Comparison of ENCODE assay signal across 9 cellular contexts in the genomic region with DNA sequence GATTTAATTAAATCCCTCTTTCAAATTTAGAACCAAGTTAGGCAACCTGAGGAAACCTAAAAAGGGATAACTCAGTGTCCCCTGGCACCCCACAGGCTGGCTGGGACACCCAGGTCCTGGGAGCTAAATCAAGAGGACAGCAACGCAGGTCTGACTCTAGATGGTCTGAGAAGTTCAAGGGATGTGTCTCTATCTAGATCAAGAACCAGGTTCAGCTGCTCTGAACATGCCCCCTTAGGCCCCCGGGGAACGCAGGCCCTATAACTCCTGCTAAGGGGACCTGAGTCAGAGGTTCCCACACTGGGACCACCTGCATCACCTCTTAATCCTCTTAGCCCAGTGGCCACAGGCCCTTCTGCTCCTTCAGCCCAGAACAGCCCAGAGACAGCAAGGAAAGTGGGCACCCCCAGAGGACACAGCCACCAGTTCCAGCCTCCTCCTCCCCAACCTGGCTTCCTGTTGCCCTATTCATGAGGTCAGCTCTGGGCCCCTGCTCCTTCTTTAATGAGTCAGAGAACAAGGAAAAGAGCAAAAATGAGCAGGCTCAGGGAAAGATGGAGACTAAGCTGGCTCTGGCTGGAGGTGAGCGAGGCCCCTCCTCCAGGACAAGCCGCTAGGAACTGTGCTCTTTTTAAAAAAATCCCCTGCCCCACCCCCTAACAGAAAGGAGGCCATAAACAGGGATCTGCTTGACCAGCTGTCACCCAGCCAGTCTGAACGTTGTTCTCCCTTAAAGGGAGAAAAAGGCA. TPM values are rescaled to one million over a fixed set of nuclear protein-coding genes. Genes with fewer than 3 reads are reported as not detected.
DNase-seq lines count a peak whose midpoint lies in the region; ATAC-seq, FAIRE-seq and TF ChIP-seq lines count a peak whose summit lies in the region.
"Had no signal": no experiment of that assay in that cellular context is flagged by ENCODE, and none has a peak within 500 bp of the region (broad histone marks: within the 10 kb centered on the region; RNA-seq: fewer than 3 reads in every experiment).

No MANE protein-coding gene starts in this region.

- peak; percentile 49 for ATAC-seq in activated CD8-positive, alpha-beta T cell treated with anti-CD3 and anti-CD28 coated beads for 36 hours
- no peak for ATAC-seq in HG03280 (IDR thresholded peaks at IDR 0.05; ENCODE audit: unreplicated experiment)
- no peak for ATAC-seq in GM18868 (IDR thresholded peaks at IDR 0.05; ENCODE audit: unreplicated experiment)

- no peaks in the 10 kb centered on the region for H3K27me3 Mint-ChIP-seq in activated CD8-positive, alpha-beta T cell treated with anti-CD3 and anti-CD28 coated beads for 36 hours

- no peak for TF ChIP-seq CTCF in activated CD8-positive, alpha-beta T cell treated with anti-CD3 and anti-CD28 coated beads for 36 hours (IDR thresholded peaks at IDR 0.05)
- TF ChIP-seq CTCF in kidney (IDR thresholded peaks at IDR 0.05; ENCODE audit: borderline replicate concordance, extremely low read depth, insufficient read depth) = no peak

- no peak overlapping the region for H3K4me3 Mint-ChIP-seq in activated CD8-positive, alpha-beta T cell treated with anti-CD3 and anti-CD28 coated beads for 36 hours

- peaks cover 32 to 45% of the 10 kb centered on the region in 2 donors for H3K4me1 ChIP-seq in kidney (ENCODE audit: control insufficient read depth in 1 of 2, insufficient read depth in 1 of 2, low read depth in 1 of 2, low read length in 2 of 2)

- peak overlapping the region; percentile 40 for H3K27ac Mint-ChIP-seq in activated CD8-positive, alpha-beta T cell treated with anti-CD3 and anti-CD28 coated beads for 36 hours

- CTCF ChIA-PET in activated CD8-positive, alpha-beta T cell treated with anti-CD3 and anti-CD28 coated beads for 36 hours (lab: Charles Lee) = interaction anchor here (0.7 kb wide), 1 partner anchor 71 kb away, joined by 3 read pairs; no protein-coding TSS in a partner anchor

- H3K4me1 Mint-ChIP-seq in activated CD8-positive, alpha-beta T cell treated with anti-CD3 and anti-CD28 coated beads for 36 hours (ENCODE audit: low read depth) = peaks cover 35% of the 10 kb centered on the region

- no peaks in the 10 kb centered on the region for H3K9me3 ChIP-seq in kidney (ENCODE audit: control insufficient read depth in 1 of 2, low read length in 2 of 2)

- peaks cover 5% of the 10 kb centered on the region for H3K36me3 Mint-ChIP-seq in activated CD8-positive, alpha-beta T cell treated with anti-CD3 and anti-CD28 coated beads for 36 hours (ENCODE audit: low read depth)

- H3K4me3 ChIP-seq in kidney (ENCODE audit: low read length in 2 of 2) = no peak overlapping the region

- intact Hi-C loops in activated CD8-positive, alpha-beta T cell treated with anti-CD3 and anti-CD28 coated beads for 36 hours (cut with micrococcal nuclease) = no loop called here
- intact Hi-C loops in kidney (cut with DNase I) = no loop called here

- no peaks in the 10 kb centered on the region for H3K9me3 Mint-ChIP-seq in activated CD8-positive, alpha-beta T cell treated with anti-CD3 and anti-CD28 coated beads for 36 hours

- H3K36me3 ChIP-seq in kidney (ENCODE audit: control insufficient read depth in 1 of 2, insufficient read depth in 2 of 2, low read length in 2 of 2) = no peaks in the 10 kb centered on the region

- FAIRE-seq in kidney (lab: Jason Lieb, UNC) = no peak

- peak overlapping the region; percentile 1 to 43 for H3K9ac ChIP-seq in kidney (ENCODE audit: low read length in 2 of 2)

- POLR2A ChIA-PET in activated CD8-positive, alpha-beta T cell treated with anti-CD3 and anti-CD28 coated beads for 36 hours (lab: Charles Lee) = no interaction called here

- H3K27ac ChIP-seq in kidney (ENCODE audit: low read depth in 2 of 2, low read length in 2 of 2) = peak overlapping the region; percentile 80 to 88
- H3K27ac ChIP-seq: 22Rv1 had no signal

- DNase-seq in DMS153 (lab: John Stamatoyannopoulos, UW) = peak; percentile 22
- no peak for DNase-seq in DMS153 treated with DMSO at 0.1 percent for 48 hours (lab: John Stamatoyannopoulos, UW; ENCODE audit: unreplicated experiment)
- no peak for DNase-seq in activated CD8-positive, alpha-beta T cell treated with anti-CD3 and anti-CD28 coated beads for 36 hours
- DNase-seq in kidney = peak; percentile 78
- DNase-seq in stromal cell of bone marrow (ENCODE audit: low read depth) = peak; percentile 28
- DNase-seq in activated T-cell treated with anti-CD3 and anti-CD28 coated beads, Interleukin-2, amount 50 U/mL, for 48 hours = no peak

RNA-seq across cellular contexts. Expression of a gene that starts 10.8 kb away (rescaled TPM):
- total RNA-seq in activated CD8-positive, alpha-beta T cell treated with anti-CD3 and anti-CD28 coated beads for 36 hours = 10 to 100 TPM; 15.3 to 17.9 TPM
- total RNA-seq in kidney = 41.7 TPM
- polyA plus RNA-seq in kidney (ENCODE audit: insufficient read depth, low read depth, low replicate concordance) = 5.7 TPM

Comparison
In these comparisons a context has a peak if more than half of its experiments do, and no peak if none do; other contexts are left out.
1. DNase-seq: peak in DMS153 (single experiment), kidney (single experiment) and stromal cell of bone marrow (single experiment); none in DMS153 treated with DMSO at 0.1 percent for 48 hours (single experiment), activated CD8-positive, alpha-beta T cell treated with anti-CD3 and anti-CD28 coated beads for 36 hours (single experiment) and activated T-cell treated with anti-CD3 and anti-CD28 coated beads, Interleukin-2, amount 50 U/mL, for 48 hours (0 of 2).